In the genomic region with DNA sequence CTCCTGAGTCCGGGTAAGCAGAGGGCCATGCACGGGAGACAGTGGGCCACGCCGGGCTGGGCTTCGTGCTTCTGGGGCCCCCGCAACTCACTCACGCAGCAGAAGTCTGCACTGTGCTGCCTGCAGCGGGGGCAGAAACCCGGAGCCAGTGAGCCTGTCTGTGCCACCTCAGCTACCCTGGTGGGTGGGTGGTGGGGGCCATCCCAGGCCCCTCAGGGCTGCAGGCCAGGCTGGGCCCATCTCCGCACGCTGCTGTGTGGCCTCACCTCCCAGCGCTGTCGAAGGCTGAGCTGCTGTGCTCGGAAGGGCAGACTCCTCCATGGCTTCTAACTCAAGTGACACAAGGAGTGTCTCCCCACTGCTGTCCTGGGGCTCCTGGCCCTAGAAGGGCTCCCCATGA, we compare ENCODE assay signal across 17 cellular contexts.
A peak's percentile ranks its signal among the peaks of the same experiment; 100 is the strongest.
DNase-seq lines count a peak whose midpoint lies in the region; ATAC-seq, FAIRE-seq and TF ChIP-seq lines count a peak whose summit lies in the region.
"Had no signal": no experiment of that assay in that cellular context is flagged by ENCODE, and none has a peak within 500 bp of the region (broad histone marks: within the 10 kb centered on the region; RNA-seq: fewer than 3 reads in every experiment).

No MANE protein-coding gene starts in this region.

- H3K9ac ChIP-seq in H9 (ENCODE audit: extremely low read depth, insufficient read length, low read length) (no peak overlapping the region), K562 (ENCODE audit: insufficient read depth in 1 of 2, low read depth in 2 of 2, low read length in 2 of 2) (no peak overlapping the region), mesendoderm (ENCODE audit: low read length) (no peak overlapping the region)

- no TSS peak for BruUV-seq in K562 (replicated peaks; lab: Mats Ljungman, UMichigan)

- no peaks in the 10 kb centered on the region for H3K9me3 Mint-ChIP-seq in H9
- H3K9me3 Mint-ChIP-seq: CD14-positive monocyte; stimulated activated naive CD8-positive, alpha-beta T cell treated with anti-CD3 and anti-CD28 coated beads, Interleukin-15, Interleukin-2, amounts not matched to agents 100 ng/mL and 50 ng/mL, for 24 hours had no signal

- H2BK12ac ChIP-seq in H9 (ENCODE audit: insufficient read length, low read depth, low read length) = no peak overlapping the region

- no peak overlapping the region for H2BK20ac ChIP-seq in H9 (ENCODE audit: low read depth, low read length, poor library complexity, severe bottlenecking)

- H3K36me3 ChIP-seq in K562 (ENCODE audit: control insufficient read depth, insufficient read depth, low read length) = peaks cover 9% of the 10 kb centered on the region; the same call in 1 of the 3 replicates
- H3K36me3 ChIP-seq in mucosa of descending colon (ENCODE audit: low read depth) = no peaks in the 10 kb centered on the region
- peaks cover 0 to 55% (median 0%) of the 10 kb centered on the region in 3 donors for H3K36me3 ChIP-seq in tibial nerve
- no peaks in the 10 kb centered on the region for H3K36me3 ChIP-seq in mesendoderm (ENCODE audit: control insufficient read depth, insufficient read depth, low read length)
- no peaks in the 10 kb centered on the region; the same call in 1 of the 2 replicates for H3K36me3 ChIP-seq in MG63

- TF ChIP-seq CTCF in H9 (conservative IDR thresholded peaks at IDR 0.05) = no peak
- TF ChIP-seq CTCF in K562 (IDR thresholded peaks at IDR 0.05 in 2 of 3, conservative IDR thresholded peaks at IDR 0.05 in 1 of 3; ENCODE audit: insufficient read depth in 2 of 3, low read depth in 1 of 3, low read length in 3 of 3) = no peak
- TF ChIP-seq CTCF in mucosa of descending colon (IDR thresholded peaks at IDR 0.05) = no peak
- no peak for TF ChIP-seq CTCF in tibial nerve (IDR thresholded peaks at IDR 0.05)

- H2BK15ac ChIP-seq in H9 (ENCODE audit: low read depth, low read length) = no peak overlapping the region
- no peak overlapping the region for H2BK15ac ChIP-seq in mesendoderm (replicated peaks; ENCODE audit: low read depth)

- in situ Hi-C loops in K562 (cut with MboI) = no loop called here

- H3K4me1 Mint-ChIP-seq in H9 = peaks cover 5 to 14% of the 10 kb centered on the region in 2 experiments

- no peak overlapping the region for H3K27ac ChIP-seq in H9 (ENCODE audit: insufficient read length, low read depth, low read length)
- no peak overlapping the region for H3K27ac ChIP-seq in K562 (ENCODE audit: extremely low read depth, low read depth, low read length)
- peak overlapping the region; percentile 68 to 95 (median 76) for H3K27ac ChIP-seq in tibial nerve
- no peak overlapping the region for H3K27ac ChIP-seq in mesendoderm (ENCODE audit: low read depth, low read length)
- H3K27ac ChIP-seq: psoas muscle had no signal

- H3K27ac Mint-ChIP-seq in H9 = peak overlapping the region; percentile 36 to 49 (median 40); a peak in 3 of 7 replicates
- H3K27ac Mint-ChIP-seq: stimulated activated naive CD8-positive, alpha-beta T cell treated with anti-CD3 and anti-CD28 coated beads, Interleukin-15, Interleukin-2, amounts not matched to agents 100 ng/mL and 50 ng/mL, for 24 hours had no signal

- DNase-seq in H9 (no peak), K562 (ENCODE audit: extremely low read depth in 1 of 4, low spot score in 3 of 4) (no peak), mucosa of descending colon (no peak), tibial nerve (ENCODE audit: low spot score in 2 of 2) (no peak), mesendoderm (no peak), MG63 (no peak)
- DNase-seq: activated CD4-positive, CD25-positive, alpha-beta regulatory T cell; activated naive CD4-positive, alpha-beta T cell; dermis blood vessel endothelial cell; HCEC 1CT; kidney glomerular epithelial cell; NCI-H82; psoas muscle; stimulated activated CD4-positive, alpha-beta T cell treated with anti-CD3 and anti-CD28 coated beads, Interleukin-12 subunit alpha, Interleukin-12 subunit beta, amount 100 ng/mL, for 4 hours had no signal

- POLR2A ChIA-PET in K562 (lab: Yijun Ruan, JAX) = no interaction called here

- FAIRE-seq in K562 (lab: Jason Lieb, UNC) = no peak

- H3T11ph ChIP-seq in H9 (ENCODE audit: low read length) = no peak overlapping the region

- H3K79me1 ChIP-seq in H9 (ENCODE audit: insufficient read depth, low read depth, low read length, poor library complexity, severe bottlenecking) (no peaks in the 10 kb centered on the region), mesendoderm (ENCODE audit: low read length) (no peaks in the 10 kb centered on the region)

- CTCF ChIA-PET in K562 (lab: Yijun Ruan, JAX; ENCODE audit: low intra/inter-chr PET ratio) = no interaction called here

- H3K79me2 ChIP-seq in H9 (ENCODE audit: insufficient read depth, low read length) = no peaks in the 10 kb centered on the region
- no peaks in the 10 kb centered on the region for H3K79me2 ChIP-seq in K562 (ENCODE audit: control insufficient read depth, insufficient read depth, low read length)
- H3K79me2 ChIP-seq in mesendoderm (ENCODE audit: control insufficient read depth, insufficient read depth, low read length) = no peaks in the 10 kb centered on the region

- H2BK5ac ChIP-seq in H9 (ENCODE audit: insufficient read length, low read length) (no peak overlapping the region), mesendoderm (ENCODE audit: low read length) (no peak overlapping the region)

- H3K4me1 ChIP-seq in H9 (ENCODE audit: insufficient read depth, low read length) (peaks cover 2% of the 10 kb centered on the region; the same call in 1 of the 2 replicates), K562 (replicated peaks in 1 of 2; ENCODE audit: control insufficient read depth in 2 of 2, insufficient read depth in 2 of 2, low read length in 2 of 2) (peaks cover 0 to 37% of the 10 kb centered on the region in 2 experiments; a peak in 2 of 5 replicates), mucosa of descending colon (ENCODE audit: low read depth) (peaks cover 8% of the 10 kb centered on the region), tibial nerve (peaks cover 0 to 78% (median 45%) of the 10 kb centered on the region in 4 donors), mesendoderm (ENCODE audit: control insufficient read depth, low read depth, low read length) (no peaks in the 10 kb centered on the region)

- H3K4me2 ChIP-seq in H9 (ENCODE audit: insufficient read depth, insufficient read length, low read length) (no peak overlapping the region), K562 (ENCODE audit: insufficient read depth, low read length) (no peak overlapping the region), mesendoderm (ENCODE audit: low read length) (no peak overlapping the region)

- no peak for TF ChIP-seq POLR2A in K562 (conservative IDR thresholded peaks at IDR 0.05)
- TF ChIP-seq POLR2A in tibial nerve (IDR thresholded peaks at IDR 0.05) = no peak

- no peaks in the 10 kb centered on the region for H3K23me2 ChIP-seq in H9 (ENCODE audit: insufficient read length, low read depth, low read length, poor library complexity, severe bottlenecking)

- H3K27me3 ChIP-seq in H9 (ENCODE audit: insufficient read depth, low read length) = no peaks in the 10 kb centered on the region
- no peaks in the 10 kb centered on the region for H3K27me3 ChIP-seq in K562 (ENCODE audit: control insufficient read depth in 2 of 2, insufficient read depth in 2 of 2, low read length in 2 of 2)
- no peaks in the 10 kb centered on the region for H3K27me3 ChIP-seq in tibial nerve
- H3K27me3 ChIP-seq in mesendoderm (ENCODE audit: insufficient read depth, low read length, poor library complexity) = no peaks in the 10 kb centered on the region
- no peaks in the 10 kb centered on the region for H3K27me3 ChIP-seq in MG63

- no peak overlapping the region for H4K91ac ChIP-seq in H9 (ENCODE audit: insufficient read length, low read depth, low read length)

- peaks cover 0 to 2% (median 0%) of the 10 kb centered on the region in 3 experiments; a peak in 1 of 7 replicates for H3K36me3 Mint-ChIP-seq in H9 (ENCODE audit: insufficient read depth in 1 of 3, low read depth in 3 of 3)

- no peaks in the 10 kb centered on the region for H3K27me3 Mint-ChIP-seq in H9 (ENCODE audit: low read depth)
- H3K27me3 Mint-ChIP-seq: stimulated activated naive CD8-positive, alpha-beta T cell treated with anti-CD3 and anti-CD28 coated beads, Interleukin-15, Interleukin-2, amounts not matched to agents 100 ng/mL and 50 ng/mL, for 24 hours had no signal

- H2AFZ ChIP-seq in H9 (ENCODE audit: low read length) = no peak overlapping the region
- no peak overlapping the region for H2AFZ ChIP-seq in K562 (ENCODE audit: low read depth, low read length)

- H3K23ac ChIP-seq in H9 (ENCODE audit: insufficient read length, low read depth, low read length) (no peak overlapping the region), mesendoderm (ENCODE audit: low read length) (no peak overlapping the region)

- H4K8ac ChIP-seq in H9 (replicated peaks; ENCODE audit: insufficient read length, low read depth, low read length) (no peak overlapping the region), mesendoderm (ENCODE audit: low read depth, low read length) (no peak overlapping the region)

- no peak for TF ChIP-seq RAD21 in K562 (CRISPR knock-in tag; conservative IDR thresholded peaks at IDR 0.05 in 1 of 2, IDR thresholded peaks at IDR 0.05 in 1 of 2)

- no peak overlapping the region for H3K4ac ChIP-seq in H9 (ENCODE audit: low read depth, low read length)
- no peak overlapping the region for H3K4ac ChIP-seq in mesendoderm (ENCODE audit: low read depth, low read length)

- intact Hi-C loops in K562 (cut with micrococcal nuclease) (no loop called here), mucosa of descending colon (cut with DNase I, micrococcal nuclease) (no loop called here)

- no peak overlapping the region; the same call in 1 of the 2 replicates for H3K14ac ChIP-seq in H9 (ENCODE audit: insufficient read depth, low read length)

- H2AK5ac ChIP-seq in H9 (ENCODE audit: insufficient read length, low read length) = no peak overlapping the region
- no peak overlapping the region for H2AK5ac ChIP-seq in mesendoderm (ENCODE audit: low read length)

- H2BK120ac ChIP-seq in H9 (ENCODE audit: low read depth, low read length, poor library complexity, severe bottlenecking) = no peak overlapping the region
- no peak overlapping the region for H2BK120ac ChIP-seq in mesendoderm (ENCODE audit: low read depth, low read length)

- H3K9me3 ChIP-seq in H9 (ENCODE audit: control insufficient read depth, low read depth, low read length) = no peaks in the 10 kb centered on the region
- H3K9me3 ChIP-seq in K562 (replicated peaks; ENCODE audit: control insufficient read depth, insufficient read depth, low read depth, low read length) = no peaks in the 10 kb centered on the region
- no peaks in the 10 kb centered on the region for H3K9me3 ChIP-seq in mucosa of descending colon
- no peaks in the 10 kb centered on the region for H3K9me3 ChIP-seq in tibial nerve
- no peaks in the 10 kb centered on the region for H3K9me3 ChIP-seq in MG63
- H3K9me3 ChIP-seq: psoas muscle had no signal

- H3K4me3 Mint-ChIP-seq in H9 = no peak overlapping the region
- H3K4me3 Mint-ChIP-seq: stimulated activated naive CD8-positive, alpha-beta T cell treated with anti-CD3 and anti-CD28 coated beads, Interleukin-15, Interleukin-2, amounts not matched to agents 100 ng/mL and 50 ng/mL, for 24 hours had no signal

- H3K4me3 ChIP-seq in K562 = no peak overlapping the region
- no peak overlapping the region for H3K4me3 ChIP-seq in mucosa of descending colon
- no peak overlapping the region for H3K4me3 ChIP-seq in tibial nerve
- H3K4me3 ChIP-seq in mesendoderm (ENCODE audit: low read length) = no peak overlapping the region
- no peak overlapping the region for H3K4me3 ChIP-seq in MG63
- H3K4me3 ChIP-seq: psoas muscle had no signal

- no peak overlapping the region for H3K56ac ChIP-seq in H9 (ENCODE audit: insufficient read length, low read depth, low read length)
- H3K56ac ChIP-seq in mesendoderm (ENCODE audit: low read length) = no peak overlapping the region

- no peak overlapping the region for H4K5ac ChIP-seq in H9 (ENCODE audit: insufficient read length, low read depth, low read length)
- no peak overlapping the region for H4K5ac ChIP-seq in mesendoderm (ENCODE audit: low read length)

- WGBS in H9 (ENCODE audit: extremely low coverage, insufficient read length, low lambda C conversion rate) = no CpG with 5 or more reads among the region's 14 CpGs
- 100% methylated on average over 2 of the region's 14 CpGs for WGBS in K562 (ENCODE audit: insufficient coverage, low coverage, missing lambda C conversion rate)
- 74 to 90% methylated on average over 6 to 8 of the region's 14 CpGs for WGBS in tibial nerve, 2 donors
- no CpG with 5 or more reads among the region's 14 CpGs for WGBS in mesendoderm (ENCODE audit: extremely low coverage, insufficient coverage, low lambda C conversion rate)

- ATAC-seq in K562 (no peak), mucosa of descending colon (peak; percentile 1), HG03378 (IDR thresholded peaks at IDR 0.05; ENCODE audit: unreplicated experiment) (no peak)
- ATAC-seq: psoas muscle had no signal

- no peaks in the 10 kb centered on the region for H3K9me1 ChIP-seq in K562 (ENCODE audit: control insufficient read depth, insufficient read depth, low read length)

- H3K18ac ChIP-seq in H9 (ENCODE audit: insufficient read length, low read depth, low read length) (no peak overlapping the region), mesendoderm (ENCODE audit: low read length) (no peak overlapping the region)

- TF ChIP-seq EP300 in K562 (IDR thresholded peaks at IDR 0.05; ENCODE audit: low read length) (no peak), tibial nerve (IDR thresholded peaks at IDR 0.05) (no peak)

- H4K20me1 ChIP-seq in H9 (ENCODE audit: control insufficient read depth, insufficient read depth, insufficient read length) (no peaks in the 10 kb centered on the region), K562 (replicated peaks; ENCODE audit: control insufficient read depth, insufficient read depth, low read length) (no peaks in the 10 kb centered on the region)

Comparison
In these comparisons a context has a peak if more than half of its experiments do, and no peak if none do; other contexts are left out.
1. H3K27ac ChIP-seq: peak in tibial nerve (4 of 4); none in H9 (single experiment), K562 (single experiment) and mesendoderm (single experiment).